1 cellular context compared by ENCODE assay signal in the genomic region with DNA sequence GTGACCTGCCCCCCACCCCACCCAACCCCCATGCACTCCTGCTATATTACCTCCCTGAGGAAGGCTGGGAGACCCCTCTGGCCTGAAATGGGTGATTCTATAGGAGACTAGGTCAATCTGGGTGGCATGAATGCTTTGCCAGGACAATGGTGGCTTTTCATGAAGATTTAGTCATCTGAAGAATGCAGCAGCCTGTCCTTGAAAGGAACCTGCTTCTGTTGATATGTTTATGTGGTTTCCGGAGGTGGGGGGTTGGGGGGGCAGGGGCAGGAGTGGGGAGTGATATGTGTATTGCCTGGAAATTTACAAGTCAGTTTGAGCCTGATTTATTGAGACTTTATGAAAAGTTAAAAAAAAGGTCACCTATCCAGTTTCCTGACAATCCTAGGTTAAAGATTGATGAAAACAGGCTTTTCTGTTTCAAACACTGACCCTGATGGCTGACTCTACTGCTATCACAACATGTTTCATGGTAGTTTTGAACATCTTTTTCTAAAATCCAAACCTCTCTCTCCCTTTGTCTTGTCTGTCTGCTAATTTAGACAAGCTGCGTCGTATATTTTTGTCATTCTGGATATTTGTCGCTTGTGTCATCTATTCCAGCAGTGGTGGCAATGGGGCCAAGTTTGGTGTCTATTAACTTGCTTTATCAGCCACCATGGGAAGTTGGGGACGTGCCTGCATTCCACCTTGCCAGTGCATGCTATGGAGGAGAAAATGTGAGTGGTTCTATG.
TF ChIP-seq lines count a peak whose summit lies in the region.

No MANE protein-coding gene starts in this region.

TF ChIP-seq in SK-N-SH, 30 proteins besides CTCF, POLR2A, EP300 and RAD21 (continued from another document):
- TF ChIP-seq, protein P1, sequence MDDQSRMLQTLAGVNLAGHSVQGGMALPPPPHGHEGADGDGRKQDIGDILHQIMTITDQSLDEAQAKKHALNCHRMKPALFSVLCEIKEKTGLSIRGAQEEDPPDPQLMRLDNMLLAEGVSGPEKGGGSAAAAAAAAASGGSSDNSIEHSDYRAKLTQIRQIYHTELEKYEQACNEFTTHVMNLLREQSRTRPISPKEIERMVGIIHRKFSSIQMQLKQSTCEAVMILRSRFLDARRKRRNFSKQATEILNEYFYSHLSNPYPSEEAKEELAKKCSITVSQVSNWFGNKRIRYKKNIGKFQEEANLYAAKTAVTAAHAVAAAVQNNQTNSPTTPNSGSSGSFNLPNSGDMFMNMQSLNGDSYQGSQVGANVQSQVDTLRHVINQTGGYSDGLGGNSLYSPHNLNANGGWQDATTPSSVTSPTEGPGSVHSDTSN (IDR thresholded peaks at IDR 0.05) = no peak
